Comparison of ENCODE assay signal across 10 cellular contexts in genomic region chr10:97040706-97041105, GRCh38.
"Had no signal": no experiment of that assay in that cellular context is flagged by ENCODE, and none has a peak within 500 bp of the region (broad histone marks: within the 10 kb centered on the region; RNA-seq: fewer than 3 reads in every experiment).

No MANE protein-coding gene starts in this region.

- H3K9ac ChIP-seq: GM23248 had no signal

- DNase-seq: GM23248, GOT3, H7, H9, HCEC 1CT had no signal

- FAIRE-seq: H1, H54 had no signal

- ATAC-seq: GM23338, HCT116 had no signal

- H3K4me3 Mint-ChIP-seq: GM23338, H9 had no signal

- H3K36me3 ChIP-seq: HAP-1 had no signal

- H3K9me3 Mint-ChIP-seq: GM23338, H9 had no signal

- H3K27ac ChIP-seq: GM23248 had no signal

- H3K4me3 ChIP-seq: GM23248, GM23338, HAP-1 had no signal

- H3K27ac Mint-ChIP-seq: GM23338, H9 had no signal

- H2AFZ ChIP-seq: GM23248, GM23338 had no signal

- H3K9me3 ChIP-seq: HAP-1 had no signal

- H3K4me2 ChIP-seq: GM23338 had no signal
